Comparison of ENCODE assay signal across 10 cellular contexts in the genomic region with DNA sequence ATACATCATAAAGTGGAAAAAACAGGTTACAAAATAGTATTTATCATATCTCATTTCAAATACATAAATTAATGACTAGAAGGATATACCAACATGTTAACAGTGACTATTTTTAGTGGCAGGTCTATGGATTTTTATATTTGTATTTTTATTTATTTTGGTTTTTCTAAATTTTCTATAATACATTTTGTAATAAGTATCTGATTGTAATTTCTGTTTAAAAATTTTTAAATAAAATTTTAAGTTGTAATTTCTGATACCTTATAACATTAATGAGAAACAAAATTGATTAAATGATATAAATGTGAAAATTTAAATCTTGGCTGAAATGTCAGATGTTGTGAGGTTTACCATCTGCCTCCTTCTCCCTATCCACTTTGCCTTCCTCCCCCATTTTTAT. TPM values are rescaled to one million over a fixed set of nuclear protein-coding genes. Genes with fewer than 3 reads are reported as not detected.
DNase-seq lines count a peak whose midpoint lies in the region; ATAC-seq, FAIRE-seq and TF ChIP-seq lines count a peak whose summit lies in the region.
"Had no signal": no experiment of that assay in that cellular context is flagged by ENCODE, and none has a peak within 500 bp of the region (broad histone marks: within the 10 kb centered on the region; RNA-seq: fewer than 3 reads in every experiment).

No MANE protein-coding gene starts in this region.

- no peak for FAIRE-seq in H54 (lab: Jason Lieb, UNC)

- peaks cover 35% of the 10 kb centered on the region for H3K4me1 Mint-ChIP-seq in stimulated activated naive CD8-positive, alpha-beta T cell treated with anti-CD3 and anti-CD28 coated beads, Interleukin-15, Interleukin-2, amounts not matched to agents 100 ng/mL and 50 ng/mL, for 24 hours (ENCODE audit: low read depth)
- H3K4me1 Mint-ChIP-seq in activated CD8-positive, alpha-beta T cell treated with anti-CD3 and anti-CD28 coated beads, Interleukin-2, amount 10 ng/mL, durations not matched to agents 7 days and 5 days (ENCODE audit: low read depth), result peaks cover 14% of the 10 kb centered on the region

- peaks cover 11% of the 10 kb centered on the region for H3K9me3 ChIP-seq in iPS-18a (ENCODE audit: control insufficient read depth, low read depth, low read length)

- peaks cover 34% of the 10 kb centered on the region for H3K36me3 ChIP-seq in iPS-18a (ENCODE audit: control insufficient read depth, low read depth, low read length)

- no peak for ATAC-seq in stimulated activated naive CD8-positive, alpha-beta T cell treated with anti-CD3 and anti-CD28 coated beads, Interleukin-15, Interleukin-2, amounts not matched to agents 100 U/mL and 50 U/mL, for 24 hours
- ATAC-seq in activated CD8-positive, alpha-beta T cell treated with anti-CD3 and anti-CD28 coated beads, Interleukin-2, amount 10 ng/mL, durations not matched to agents 7 days and 5 days, result no peak
- no peak for ATAC-seq in omental fat pad (ENCODE audit: low FRiP score)
- ATAC-seq: activated CD4-positive, CD25-positive, alpha-beta regulatory T cell treated with anti-CD3 and anti-CD28 coated beads, Interleukin-2, amount 50 U/mL, for 24 hours had no signal

- H3K4me3 Mint-ChIP-seq in stimulated activated naive CD8-positive, alpha-beta T cell treated with anti-CD3 and anti-CD28 coated beads, Interleukin-15, Interleukin-2, amounts not matched to agents 100 ng/mL and 50 ng/mL, for 24 hours, result peak overlapping the region; percentile 94
- peak overlapping the region; percentile 97 for H3K4me3 Mint-ChIP-seq in activated CD8-positive, alpha-beta T cell treated with anti-CD3 and anti-CD28 coated beads, Interleukin-2, amount 10 ng/mL, durations not matched to agents 7 days and 5 days

- CTCF ChIA-PET in activated CD8-positive, alpha-beta T cell treated with anti-CD3 and anti-CD28 coated beads, Interleukin-2, amount 10 ng/mL, durations not matched to agents 7 days and 5 days (lab: Charles Lee), result no interaction called here

- H3K4me1 ChIP-seq in iPS-18a (ENCODE audit: control insufficient read depth, low read depth, low read length), result peaks cover 5% of the 10 kb centered on the region

- no peaks in the 10 kb centered on the region for H3K27me3 ChIP-seq in iPS-18a (ENCODE audit: control insufficient read depth, insufficient read depth, low read length)

- TF ChIP-seq CTCF in omental fat pad (IDR thresholded peaks at IDR 0.05), result no peak

- H3K4me3 ChIP-seq in iPS-18a (ENCODE audit: low read length), result peak overlapping the region; percentile 93

- H3K27me3 Mint-ChIP-seq in stimulated activated naive CD8-positive, alpha-beta T cell treated with anti-CD3 and anti-CD28 coated beads, Interleukin-15, Interleukin-2, amounts not matched to agents 100 ng/mL and 50 ng/mL, for 24 hours, result no peaks in the 10 kb centered on the region
- H3K27me3 Mint-ChIP-seq in activated CD8-positive, alpha-beta T cell treated with anti-CD3 and anti-CD28 coated beads, Interleukin-2, amount 10 ng/mL, durations not matched to agents 7 days and 5 days (ENCODE audit: low read depth), result no peaks in the 10 kb centered on the region

- H3K9ac ChIP-seq in iPS-18a (ENCODE audit: low read length), result peak overlapping the region; percentile 97

- no peak overlapping the region for H3K27ac ChIP-seq in iPS-18a (ENCODE audit: low read length)

- POLR2A ChIA-PET in activated CD8-positive, alpha-beta T cell treated with anti-CD3 and anti-CD28 coated beads, Interleukin-2, amount 10 ng/mL, durations not matched to agents 7 days and 5 days (lab: Charles Lee), result interaction anchor here (1.1 to 5.5 kb wide), 3 partner anchors 32 to 104 kb away, joined by 3 to 43 read pairs (median 4); a partner anchor contains a TSS

- peaks cover 33% of the 10 kb centered on the region for H3K36me3 Mint-ChIP-seq in stimulated activated naive CD8-positive, alpha-beta T cell treated with anti-CD3 and anti-CD28 coated beads, Interleukin-15, Interleukin-2, amounts not matched to agents 100 ng/mL and 50 ng/mL, for 24 hours (ENCODE audit: low read depth)
- peaks cover 28% of the 10 kb centered on the region for H3K36me3 Mint-ChIP-seq in activated CD8-positive, alpha-beta T cell treated with anti-CD3 and anti-CD28 coated beads, Interleukin-2, amount 10 ng/mL, durations not matched to agents 7 days and 5 days (ENCODE audit: low read depth)

- H3K9me3 Mint-ChIP-seq in stimulated activated naive CD8-positive, alpha-beta T cell treated with anti-CD3 and anti-CD28 coated beads, Interleukin-15, Interleukin-2, amounts not matched to agents 100 ng/mL and 50 ng/mL, for 24 hours, result no peaks in the 10 kb centered on the region
- H3K9me3 Mint-ChIP-seq in activated CD8-positive, alpha-beta T cell treated with anti-CD3 and anti-CD28 coated beads, Interleukin-2, amount 10 ng/mL, durations not matched to agents 7 days and 5 days (ENCODE audit: insufficient read depth), result no peaks in the 10 kb centered on the region

- TF ChIP-seq POLR2A in H54 (IDR thresholded peaks at IDR 0.05; ENCODE audit: low read depth, low read length), result no peak

- H3K27ac Mint-ChIP-seq in stimulated activated naive CD8-positive, alpha-beta T cell treated with anti-CD3 and anti-CD28 coated beads, Interleukin-15, Interleukin-2, amounts not matched to agents 100 ng/mL and 50 ng/mL, for 24 hours, result peak overlapping the region; percentile 65
- H3K27ac Mint-ChIP-seq in activated CD8-positive, alpha-beta T cell treated with anti-CD3 and anti-CD28 coated beads, Interleukin-2, amount 10 ng/mL, durations not matched to agents 7 days and 5 days, result no peak overlapping the region

- no peak for DNase-seq in stimulated activated naive CD8-positive, alpha-beta T cell treated with anti-CD3 and anti-CD28 coated beads, Interleukin-15, Interleukin-2, amounts not matched to agents 100 U/mL and 50 U/mL, for 24 hours
- DNase-seq in activated CD8-positive, alpha-beta T cell treated with anti-CD3 and anti-CD28 coated beads, Interleukin-2, amount 10 ng/mL, durations not matched to agents 7 days and 5 days, result no peak
- DNase-seq in occipital lobe (lab: John Stamatoyannopoulos, UW) (no peak), omental fat pad (ENCODE audit: low spot score) (no peak), H54 (ENCODE audit: insufficient read length, low spot score) (no peak), UCSD-AML1 (lab: John Stamatoyannopoulos, UW; ENCODE audit: unreplicated experiment) (no peak)
- DNase-seq: NCI-H345 had no signal

RNA-seq across cellular contexts. Expression of a gene that starts 2.5 kb away (rescaled TPM):
- total RNA-seq in activated CD8-positive, alpha-beta T cell treated with anti-CD3 and anti-CD28 coated beads, Interleukin-2, amount 10 ng/mL, durations not matched to agents 7 days and 5 days, result 100 to 1,000 TPM; 446 to 478 TPM
- total RNA-seq in occipital lobe (372 TPM), omental fat pad (100 to 1,000 TPM; 180 to 262 (median 199) TPM)

RNA-seq across cellular contexts. Expression of a gene that starts 15.6 kb away (rescaled TPM):
- total RNA-seq in activated CD8-positive, alpha-beta T cell treated with anti-CD3 and anti-CD28 coated beads, Interleukin-2, amount 10 ng/mL, durations not matched to agents 7 days and 5 days, result 1 to 10 TPM; 5.4 to 5.5 TPM
- total RNA-seq in occipital lobe (0.78 TPM), omental fat pad (1 to 10 TPM in 3 of 4 donors, under 1 TPM in 1; 0.74 to 5.4 (median 1.3) TPM)

RNA-seq across cellular contexts. Expression of a gene that starts 32.0 kb away (rescaled TPM):
- 10 to 100 TPM; 31.9 to 33.4 TPM for total RNA-seq in activated CD8-positive, alpha-beta T cell treated with anti-CD3 and anti-CD28 coated beads, Interleukin-2, amount 10 ng/mL, durations not matched to agents 7 days and 5 days
- total RNA-seq in occipital lobe (24.2 TPM), omental fat pad (10 to 100 TPM in 2 of 4 donors, 1 to 10 TPM in 2; 3.8 to 14.8 (median 11.2) TPM)
